In the genomic region with DNA sequence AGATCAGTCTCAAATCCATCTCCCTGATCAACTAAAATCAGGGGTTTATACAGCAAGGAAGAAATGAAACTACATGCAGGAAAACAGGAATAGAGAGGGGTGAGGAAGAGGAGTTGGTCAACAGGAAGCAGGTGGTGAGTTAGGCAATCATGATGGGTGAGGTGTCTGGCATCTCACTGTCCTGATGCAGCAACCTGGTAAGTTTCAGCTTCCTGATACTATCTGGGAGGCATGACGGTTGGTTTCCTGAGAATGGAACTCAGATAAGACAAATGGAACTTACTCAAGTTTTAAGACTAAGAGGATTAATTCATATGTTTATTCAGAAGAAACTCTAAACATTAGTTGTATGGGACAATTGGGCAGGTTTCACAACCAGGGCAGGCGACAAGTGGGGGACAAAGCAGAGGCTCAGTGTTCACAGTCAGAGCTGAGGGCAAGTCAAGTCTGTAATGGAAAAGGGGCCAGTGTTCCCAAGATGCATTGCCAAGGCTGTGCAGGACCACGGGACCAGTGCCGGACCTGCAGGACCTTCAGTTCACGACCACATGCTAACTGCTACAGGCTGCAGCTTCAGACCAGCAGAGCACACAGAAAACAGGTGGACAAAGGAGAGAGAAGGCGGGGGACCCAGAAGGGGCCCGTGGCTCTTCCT, we compare ENCODE assay signal across 1 cellular context.
TF ChIP-seq lines count a peak whose summit lies in the region.

No MANE protein-coding gene starts in this region.

TF ChIP-seq in K562, 482 proteins besides CTCF, POLR2A, EP300 and RAD21 (continued from another document):
- TF ChIP-seq PRPF4 (IDR thresholded peaks at IDR 0.05; ENCODE audit: insufficient read depth, low read depth, low read length, poor library complexity, severe bottlenecking) (no peak), GTF3C2 (IDR thresholded peaks at IDR 0.05; ENCODE audit: borderline replicate concordance, extremely low read depth, insufficient read length) (no peak), DMBX1 (CRISPR knock-in tag; IDR thresholded peaks at IDR 0.05; ENCODE audit: borderline replicate concordance) (peak; percentile 62; the same call in 1 of the 2 replicates), ZFP36 (IDR thresholded peaks at IDR 0.05; ENCODE audit: low read depth, low read length, partially characterized antibody) (no peak), FOXM1 (IDR thresholded peaks at IDR 0.05; ENCODE audit: low read depth) (0 out of 2 replicates have a peak, but pooled peaks have one; percentile 11), FOXM1 (CRISPR knock-in tag; IDR thresholded peaks at IDR 0.05; ENCODE audit: low read depth) (no peak), ZNF707 (CRISPR knock-in tag; conservative IDR thresholded peaks at IDR 0.05) (no peak), NR2C1 (IDR thresholded peaks at IDR 0.05) (no peak), NR2C1 (tag; IDR thresholded peaks at IDR 0.05) (0 out of 2 replicates have a peak, but pooled peaks have one; percentile 13), FOXA3 (CRISPR knock-in tag; conservative IDR thresholded peaks at IDR 0.05 in 1 of 2, IDR thresholded peaks at IDR 0.05 in 1 of 2) (no peak), NKRF (IDR thresholded peaks at IDR 0.05; ENCODE audit: borderline replicate concordance) (no peak), NFE2 (IDR thresholded peaks at IDR 0.05; ENCODE audit: low read depth) (no peak), ARID1B (IDR thresholded peaks at IDR 0.05) (peak; percentile 52), SMARCA4 (IDR thresholded peaks at IDR 0.05) (peak; percentile 25; the same call in 1 of the 2 replicates), HOXB6 (CRISPR knock-in tag; IDR thresholded peaks at IDR 0.05; ENCODE audit: borderline replicate concordance) (no peak)
- TF ChIP-seq, protein P1, sequence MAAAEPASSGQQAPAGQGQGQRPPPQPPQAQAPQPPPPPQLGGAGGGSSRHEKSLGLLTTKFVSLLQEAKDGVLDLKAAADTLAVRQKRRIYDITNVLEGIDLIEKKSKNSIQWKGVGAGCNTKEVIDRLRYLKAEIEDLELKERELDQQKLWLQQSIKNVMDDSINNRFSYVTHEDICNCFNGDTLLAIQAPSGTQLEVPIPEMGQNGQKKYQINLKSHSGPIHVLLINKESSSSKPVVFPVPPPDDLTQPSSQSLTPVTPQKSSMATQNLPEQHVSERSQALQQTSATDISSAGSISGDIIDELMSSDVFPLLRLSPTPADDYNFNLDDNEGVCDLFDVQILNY (CRISPR knock-in tag; IDR thresholded peaks at IDR 0.05): no peak
- TF ChIP-seq, protein P2, sequence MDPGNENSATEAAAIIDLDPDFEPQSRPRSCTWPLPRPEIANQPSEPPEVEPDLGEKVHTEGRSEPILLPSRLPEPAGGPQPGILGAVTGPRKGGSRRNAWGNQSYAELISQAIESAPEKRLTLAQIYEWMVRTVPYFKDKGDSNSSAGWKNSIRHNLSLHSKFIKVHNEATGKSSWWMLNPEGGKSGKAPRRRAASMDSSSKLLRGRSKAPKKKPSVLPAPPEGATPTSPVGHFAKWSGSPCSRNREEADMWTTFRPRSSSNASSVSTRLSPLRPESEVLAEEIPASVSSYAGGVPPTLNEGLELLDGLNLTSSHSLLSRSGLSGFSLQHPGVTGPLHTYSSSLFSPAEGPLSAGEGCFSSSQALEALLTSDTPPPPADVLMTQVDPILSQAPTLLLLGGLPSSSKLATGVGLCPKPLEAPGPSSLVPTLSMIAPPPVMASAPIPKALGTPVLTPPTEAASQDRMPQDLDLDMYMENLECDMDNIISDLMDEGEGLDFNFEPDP (CRISPR knock-in tag; IDR thresholded peaks at IDR 0.05): no peak
